18 cellular contexts compared by ENCODE assay signal in the genomic region with DNA sequence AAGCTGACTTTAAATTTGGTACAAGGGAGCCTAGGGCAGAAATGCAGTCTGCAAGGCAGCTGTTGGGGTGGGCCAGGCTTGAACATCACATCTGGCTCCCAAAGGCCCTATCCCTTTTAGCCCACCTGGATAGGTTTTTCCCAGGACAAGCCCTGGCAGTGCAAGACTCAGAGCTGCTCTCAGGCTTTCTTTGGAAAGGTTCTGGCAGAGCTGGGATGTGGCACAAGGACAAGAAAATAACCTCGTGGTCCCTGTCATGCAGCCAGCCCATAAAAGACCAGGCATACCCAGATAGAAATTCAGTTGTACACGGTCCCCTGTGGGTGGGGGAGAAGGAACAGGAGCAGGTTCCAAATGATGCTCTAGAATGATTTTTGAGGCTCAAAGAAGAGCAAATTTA.
"Had no signal": no experiment of that assay in that cellular context is flagged by ENCODE, and none has a peak within 500 bp of the region (broad histone marks: within the 10 kb centered on the region; RNA-seq: fewer than 3 reads in every experiment).

No MANE protein-coding gene starts in this region.

- H3K27me3 ChIP-seq: brain microvascular endothelial cell, esophagus squamous epithelium, right lobe of liver, vagina had no signal

- H3K9me3 ChIP-seq: esophagus squamous epithelium, prostate gland, right lobe of liver, vagina had no signal

- H3K4me3 Mint-ChIP-seq: activated CD4-positive, alpha-beta T cell treated with anti-CD3 and anti-CD28 coated beads, Interleukin-2, amount 10 ng/mL, durations not matched to agents 7 days and 5 days; activated naive CD8-positive, alpha-beta T cell; activated T-cell treated with anti-CD3 and anti-CD28 coated beads, Interleukin-2, amount 50 U/mL, for 72 hours; memory B cell; natural killer cell treated with Interleukin-12 subunit alpha and Interleukin-12 subunit beta and Interleukin-15 and Interleukin-18, amount 100 ng/mL, for 72 hours; stimulated activated naive CD8-positive, alpha-beta T cell treated with anti-CD3 and anti-CD28 coated beads, Interleukin-15, amount 100 ng/mL, for 72 hours; T-cell had no signal

- H3K36me3 ChIP-seq: brain microvascular endothelial cell, esophagus squamous epithelium, prostate gland, right lobe of liver, vagina had no signal

- ATAC-seq: activated T-cell treated with anti-CD3 and anti-CD28 coated beads, Interleukin-2, amount 50 U/mL, for 72 hours; natural killer cell treated with Interleukin-12 subunit alpha and Interleukin-12 subunit beta and Interleukin-15 and Interleukin-18, amount 100 ng/mL, for 72 hours; stimulated activated naive CD8-positive, alpha-beta T cell treated with anti-CD3 and anti-CD28 coated beads, Interleukin-15, amount 100 ng/mL, for 72 hours; T-cell had no signal

- H3K4me1 ChIP-seq: right lobe of liver had no signal

- DNase-seq: activated CD4-positive, alpha-beta T cell treated with anti-CD3 and anti-CD28 coated beads, Interleukin-2, amount 10 ng/mL, durations not matched to agents 7 days and 5 days; activated CD8-positive, alpha-beta memory T cell treated with anti-CD3 and anti-CD28 coated beads, Interleukin-2, amount 50 U/mL, for 48 hours; activated gamma-delta T cell; activated T-cell treated with anti-CD3 and anti-CD28 coated beads, Interleukin-2, amount 50 U/mL, for 72 hours; amniotic stem cell; brain microvascular endothelial cell; esophagus squamous epithelium; hippocampal formation; right lobe of liver; stimulated activated CD4-positive, alpha-beta T cell treated with anti-CD3 and anti-CD28 coated beads, Interleukin-1b, Interleukin-23, amount 100 ng/mL, for 48 hours; stimulated activated naive CD8-positive, alpha-beta T cell treated with anti-CD3 and anti-CD28 coated beads, Interleukin-15, amount 100 ng/mL, for 72 hours; T-cell; T-helper 9 cell had no signal

- H3K36me3 Mint-ChIP-seq: activated naive CD8-positive, alpha-beta T cell; memory B cell; natural killer cell treated with Interleukin-12 subunit alpha and Interleukin-12 subunit beta and Interleukin-15 and Interleukin-18, amount 100 ng/mL, for 72 hours; T-cell had no signal

- H3K27ac ChIP-seq: brain microvascular endothelial cell, right lobe of liver, vagina had no signal

- H3K27me3 Mint-ChIP-seq: activated naive CD8-positive, alpha-beta T cell; stimulated activated naive CD8-positive, alpha-beta T cell treated with anti-CD3 and anti-CD28 coated beads, Interleukin-15, amount 100 ng/mL, for 72 hours had no signal

- H3K4me1 Mint-ChIP-seq: activated CD4-positive, alpha-beta T cell treated with anti-CD3 and anti-CD28 coated beads, Interleukin-2, amount 10 ng/mL, durations not matched to agents 7 days and 5 days; T-cell had no signal

- H3K4me3 ChIP-seq: esophagus squamous epithelium, prostate gland, right lobe of liver, vagina had no signal

- H3K27ac Mint-ChIP-seq: activated CD4-positive, alpha-beta T cell treated with anti-CD3 and anti-CD28 coated beads, Interleukin-2, amount 10 ng/mL, durations not matched to agents 7 days and 5 days; activated naive CD8-positive, alpha-beta T cell; activated T-cell treated with anti-CD3 and anti-CD28 coated beads, Interleukin-2, amount 50 U/mL, for 72 hours; memory B cell; natural killer cell treated with Interleukin-12 subunit alpha and Interleukin-12 subunit beta and Interleukin-15 and Interleukin-18, amount 100 ng/mL, for 72 hours; stimulated activated naive CD8-positive, alpha-beta T cell treated with anti-CD3 and anti-CD28 coated beads, Interleukin-15, amount 100 ng/mL, for 72 hours; T-cell had no signal

- H3K9me3 Mint-ChIP-seq: activated CD4-positive, alpha-beta T cell treated with anti-CD3 and anti-CD28 coated beads, Interleukin-2, amount 10 ng/mL, durations not matched to agents 7 days and 5 days; activated T-cell treated with anti-CD3 and anti-CD28 coated beads, Interleukin-2, amount 50 U/mL, for 72 hours; memory B cell; natural killer cell treated with Interleukin-12 subunit alpha and Interleukin-12 subunit beta and Interleukin-15 and Interleukin-18, amount 100 ng/mL, for 72 hours; stimulated activated naive CD8-positive, alpha-beta T cell treated with anti-CD3 and anti-CD28 coated beads, Interleukin-15, amount 100 ng/mL, for 72 hours; T-cell had no signal
